19 cellular contexts compared by ENCODE assay signal in the genomic region with DNA sequence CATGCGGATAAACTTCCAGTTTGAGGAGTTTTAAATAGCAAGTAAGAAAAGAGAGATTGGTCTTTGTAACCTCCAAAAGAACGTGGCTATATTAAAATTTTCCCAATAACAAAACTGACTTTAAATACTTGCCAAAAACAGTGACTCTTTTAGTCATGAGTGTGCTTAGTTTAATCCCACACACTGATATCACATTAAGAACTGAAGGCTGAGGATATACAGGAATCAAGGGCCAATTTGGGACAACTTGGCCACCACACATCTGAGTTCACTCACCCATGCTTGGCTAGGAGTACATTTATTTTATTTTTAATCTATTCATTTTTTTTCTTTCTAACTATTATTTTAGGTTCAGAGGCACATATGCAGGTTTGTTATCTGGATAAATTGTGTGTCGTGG.
"Had no signal": no experiment of that assay in that cellular context is flagged by ENCODE, and none has a peak within 500 bp of the region (broad histone marks: within the 10 kb centered on the region; RNA-seq: fewer than 3 reads in every experiment).

No MANE protein-coding gene starts in this region.

- H3K27me3 Mint-ChIP-seq: naive B cell, T-helper 17 cell had no signal

- H3K4me1 ChIP-seq: lower lobe of right lung, uterus had no signal

- H3K27me3 ChIP-seq: sigmoid colon, uterus had no signal

- H3K27ac Mint-ChIP-seq: activated naive CD8-positive, alpha-beta T cell treated with anti-CD3 and anti-CD28 coated beads for 36 hours; activated T-helper 2 cell treated with anti-CD3 and anti-CD28 coated beads, Interferon-gamma antibody, Interleukin-2, Interleukin-4, amounts not matched to agents 10 μg/mL and 5 μg/mL and 100 μg/mL, durations not matched to agents 14 hours and 24 hours and 36 hours; naive B cell; T-helper 17 cell had no signal

- DNase-seq: activated CD4-positive, alpha-beta T cell treated with anti-CD3 and anti-CD28 coated beads for 4 hours; activated CD4-positive, alpha-beta T cell treated with anti-CD3 and anti-CD28 coated beads, Interleukin-2, amount 50 U/mL, for 48 hours; activated CD4-positive, CD25-positive, alpha-beta regulatory T cell; activated CD8-positive, alpha-beta memory T cell treated with anti-CD3 and anti-CD28 coated beads, Interleukin-2, amount 50 U/mL, for 48 hours; activated naive CD4-positive, alpha-beta T cell; activated naive CD8-positive, alpha-beta T cell treated with anti-CD3 and anti-CD28 coated beads for 36 hours; activated T-cell treated with anti-CD3 and anti-CD28 coated beads, Interleukin-2, amount 50 U/mL, for 4 hours; cortex of kidney; lower lobe of right lung; naive B cell; nucleus accumbens; sigmoid colon; stimulated activated CD4-positive, alpha-beta T cell treated with anti-CD3 and anti-CD28 coated beads, Interleukin-4, amount 100 ng/mL, for 1 hour; stimulated activated naive CD4-positive, alpha-beta T cell; SW 1271; T-helper 17 cell; uterus had no signal

- H3K4me3 Mint-ChIP-seq: activated naive CD8-positive, alpha-beta T cell treated with anti-CD3 and anti-CD28 coated beads for 36 hours; activated T-cell treated with anti-CD3 and anti-CD28 coated beads, Interleukin-2, amount 50 U/mL, for 4 hours; naive B cell; T-helper 17 cell had no signal

- H3K4me1 Mint-ChIP-seq: activated naive CD8-positive, alpha-beta T cell treated with anti-CD3 and anti-CD28 coated beads for 36 hours; naive B cell; T-helper 17 cell had no signal

- H3K9me3 ChIP-seq: lower lobe of right lung, sigmoid colon, uterus had no signal

- H3K27ac ChIP-seq: epithelial cell of prostate, lower lobe of right lung, uterus had no signal

- H3K36me3 ChIP-seq: lower lobe of right lung, sigmoid colon, uterus had no signal

- H3K9me3 Mint-ChIP-seq: activated naive CD8-positive, alpha-beta T cell treated with anti-CD3 and anti-CD28 coated beads for 36 hours; activated T-cell treated with anti-CD3 and anti-CD28 coated beads, Interleukin-2, amount 50 U/mL, for 4 hours; activated T-helper 2 cell treated with anti-CD3 and anti-CD28 coated beads, Interferon-gamma antibody, Interleukin-2, Interleukin-4, amounts not matched to agents 10 μg/mL and 5 μg/mL and 100 μg/mL, durations not matched to agents 14 hours and 24 hours and 36 hours had no signal

- ATAC-seq: activated T-cell treated with anti-CD3 and anti-CD28 coated beads, Interleukin-2, amount 50 U/mL, for 4 hours; lower lobe of right lung; T-helper 17 cell had no signal

- H3K4me3 ChIP-seq: lower lobe of right lung, sigmoid colon, uterus had no signal

- H3K36me3 Mint-ChIP-seq: activated naive CD8-positive, alpha-beta T cell treated with anti-CD3 and anti-CD28 coated beads for 36 hours; naive B cell had no signal
